Comparison of ENCODE assay signal across 1 cellular context in genomic region chr12:4911316-4911994, GRCh38.
TF ChIP-seq lines count a peak whose summit lies in the region.

No MANE protein-coding gene starts in this region.

TF ChIP-seq in neural cell, 6 proteins besides CTCF, POLR2A, EP300 and RAD21 (continued from another document):
- TF ChIP-seq REST (IDR thresholded peaks at IDR 0.05; ENCODE audit: borderline replicate concordance) (no peak), EZH2 (IDR thresholded peaks at IDR 0.05; ENCODE audit: borderline replicate concordance, insufficient read depth, low read length, poor library complexity, severe bottlenecking) (no peak), POLR2AphosphoS5 (IDR thresholded peaks at IDR 0.05) (no peak)
